In the genomic region with DNA sequence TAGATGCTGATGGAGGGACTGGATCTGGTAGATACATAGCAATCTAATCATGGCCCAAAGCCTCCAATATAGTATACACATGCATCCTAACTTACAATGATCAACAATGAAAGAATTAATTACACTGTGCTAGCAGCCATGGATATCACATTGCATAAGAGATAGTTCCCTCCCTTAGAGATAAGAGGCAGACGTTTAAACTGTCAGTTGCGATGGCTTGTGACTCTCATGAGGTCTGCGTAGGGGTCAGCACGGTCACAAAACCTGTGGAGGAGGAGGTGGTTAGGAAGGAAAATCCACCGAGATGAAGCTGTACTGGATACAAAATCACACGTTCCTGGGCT, we compare ENCODE assay signal across 8 cellular contexts. TPM values are rescaled to one million over a fixed set of nuclear protein-coding genes. Genes with fewer than 3 reads are reported as not detected.
DNase-seq lines count a peak whose midpoint lies in the region; ATAC-seq and TF ChIP-seq lines count a peak whose summit lies in the region.

No MANE protein-coding gene starts in this region.

- H3K27me3 Mint-ChIP-seq in activated CD8-positive, alpha-beta memory T cell treated with anti-CD3 and anti-CD28 coated beads, Interleukin-2, amount 10 ng/mL, durations not matched to agents 7 days and 5 days: peaks cover 20% of the 10 kb centered on the region
- H3K27me3 Mint-ChIP-seq in activated naive CD8-positive, alpha-beta T cell treated with anti-CD3 and anti-CD28 coated beads, Interleukin-2, amount 50 U/mL, for 24 hours: peaks cover 20% of the 10 kb centered on the region

- no peak for TF ChIP-seq CTCF in left lung (IDR thresholded peaks at IDR 0.05)
- no peak for TF ChIP-seq CTCF in tibial artery (IDR thresholded peaks at IDR 0.05)

- peak overlapping the region; percentile 67 to 78 for H3K4me3 ChIP-seq in left lung
- H3K4me3 ChIP-seq in tibial artery: peak overlapping the region; percentile 80 to 86

- H3K9me3 Mint-ChIP-seq in activated CD8-positive, alpha-beta memory T cell treated with anti-CD3 and anti-CD28 coated beads, Interleukin-2, amount 10 ng/mL, durations not matched to agents 7 days and 5 days (ENCODE audit: low read depth): no peaks in the 10 kb centered on the region
- no peaks in the 10 kb centered on the region for H3K9me3 Mint-ChIP-seq in activated naive CD8-positive, alpha-beta T cell treated with anti-CD3 and anti-CD28 coated beads, Interleukin-2, amount 50 U/mL, for 24 hours

- CTCF ChIA-PET in activated CD8-positive, alpha-beta memory T cell treated with anti-CD3 and anti-CD28 coated beads, Interleukin-2, amount 10 ng/mL, durations not matched to agents 7 days and 5 days (lab: Charles Lee): interaction anchor here (1.1 to 3.3 kb wide), 7 partner anchors 12 to 75 kb away, joined by 3 to 24 read pairs (median 8); no protein-coding TSS in a partner anchor

- H3K9me3 ChIP-seq in left lung (no peaks in the 10 kb centered on the region), tibial artery (no peaks in the 10 kb centered on the region)

- ATAC-seq in activated CD8-positive, alpha-beta memory T cell treated with anti-CD3 and anti-CD28 coated beads, Interleukin-2, amount 10 ng/mL, durations not matched to agents 7 days and 5 days: no peak
- ATAC-seq in activated naive CD8-positive, alpha-beta T cell treated with anti-CD3 and anti-CD28 coated beads, Interleukin-2, amount 50 U/mL, for 24 hours: no peak
- no peak for ATAC-seq in left lung
- no peak for ATAC-seq in HG03520 (IDR thresholded peaks at IDR 0.05; ENCODE audit: unreplicated experiment)
- no peak for ATAC-seq in HG03565 (IDR thresholded peaks at IDR 0.05; ENCODE audit: unreplicated experiment)

- intact Hi-C loops in left lung (cut with DNase I): no loop called here
- intact Hi-C loops in tibial artery (cut with DNase I; ENCODE audit: low total_unique reads): no loop called here

- peaks cover 59% of the 10 kb centered on the region for H3K4me1 Mint-ChIP-seq in activated CD8-positive, alpha-beta memory T cell treated with anti-CD3 and anti-CD28 coated beads, Interleukin-2, amount 10 ng/mL, durations not matched to agents 7 days and 5 days
- peaks cover 40% of the 10 kb centered on the region for H3K4me1 Mint-ChIP-seq in activated naive CD8-positive, alpha-beta T cell treated with anti-CD3 and anti-CD28 coated beads, Interleukin-2, amount 50 U/mL, for 24 hours

- peaks cover 17% of the 10 kb centered on the region for H3K36me3 Mint-ChIP-seq in activated CD8-positive, alpha-beta memory T cell treated with anti-CD3 and anti-CD28 coated beads, Interleukin-2, amount 10 ng/mL, durations not matched to agents 7 days and 5 days
- H3K36me3 Mint-ChIP-seq in activated naive CD8-positive, alpha-beta T cell treated with anti-CD3 and anti-CD28 coated beads, Interleukin-2, amount 50 U/mL, for 24 hours (ENCODE audit: low read depth): peaks cover 3% of the 10 kb centered on the region

- peak overlapping the region; percentile 98 for H3K4me3 Mint-ChIP-seq in activated CD8-positive, alpha-beta memory T cell treated with anti-CD3 and anti-CD28 coated beads, Interleukin-2, amount 10 ng/mL, durations not matched to agents 7 days and 5 days
- peak overlapping the region; percentile 99 for H3K4me3 Mint-ChIP-seq in activated naive CD8-positive, alpha-beta T cell treated with anti-CD3 and anti-CD28 coated beads, Interleukin-2, amount 50 U/mL, for 24 hours

- peak overlapping the region; percentile 92 for H3K27ac Mint-ChIP-seq in activated CD8-positive, alpha-beta memory T cell treated with anti-CD3 and anti-CD28 coated beads, Interleukin-2, amount 10 ng/mL, durations not matched to agents 7 days and 5 days
- H3K27ac Mint-ChIP-seq in activated naive CD8-positive, alpha-beta T cell treated with anti-CD3 and anti-CD28 coated beads, Interleukin-2, amount 50 U/mL, for 24 hours: peak overlapping the region; percentile 82

- no peak for DNase-seq in activated CD8-positive, alpha-beta memory T cell treated with anti-CD3 and anti-CD28 coated beads, Interleukin-2, amount 10 ng/mL, durations not matched to agents 7 days and 5 days
- DNase-seq in activated CD8-positive, alpha-beta memory T cell treated with anti-CD3 and anti-CD28 coated beads for 24 hours: no peak
- no peak for DNase-seq in activated naive CD8-positive, alpha-beta T cell treated with anti-CD3 and anti-CD28 coated beads, Interleukin-2, amount 50 U/mL, for 24 hours
- DNase-seq in left lung: no peak
- DNase-seq in tibial artery: no peak
- no peak for DNase-seq in activated CD4-positive, alpha-beta T cell treated with anti-CD3 and anti-CD28 coated beads for 48 hours

- peaks cover 12 to 41% of the 10 kb centered on the region in 2 donors for H3K4me1 ChIP-seq in left lung
- H3K4me1 ChIP-seq in tibial artery: peaks cover 0 to 24% (median 14%) of the 10 kb centered on the region in 4 donors

- H3K27me3 ChIP-seq in left lung (no peaks in the 10 kb centered on the region), tibial artery (no peaks in the 10 kb centered on the region)

- H3K27ac ChIP-seq in left lung: peak overlapping the region; percentile 65 to 98
- peak overlapping the region; percentile 65 to 83 for H3K27ac ChIP-seq in tibial artery

- H3K36me3 ChIP-seq in left lung: no peaks in the 10 kb centered on the region
- H3K36me3 ChIP-seq in tibial artery: no peaks in the 10 kb centered on the region

RNA-seq across cellular contexts. Expression of a gene that starts 0.8 kb away (rescaled TPM):
- total RNA-seq in activated CD8-positive, alpha-beta memory T cell treated with anti-CD3 and anti-CD28 coated beads, Interleukin-2, amount 10 ng/mL, durations not matched to agents 7 days and 5 days: 10 to 100 TPM; 36.7 to 41.8 TPM
- total RNA-seq in left lung: 10 to 100 TPM; 50.5 to 68.1 TPM

RNA-seq across cellular contexts. Expression of a gene that starts 28.6 kb away (rescaled TPM):
- 10 to 100 TPM; 20.3 to 21.4 TPM for total RNA-seq in activated CD8-positive, alpha-beta memory T cell treated with anti-CD3 and anti-CD28 coated beads, Interleukin-2, amount 10 ng/mL, durations not matched to agents 7 days and 5 days
- total RNA-seq in left lung: 10 to 100 TPM; 24.3 to 29.1 TPM
